In the genomic region with DNA sequence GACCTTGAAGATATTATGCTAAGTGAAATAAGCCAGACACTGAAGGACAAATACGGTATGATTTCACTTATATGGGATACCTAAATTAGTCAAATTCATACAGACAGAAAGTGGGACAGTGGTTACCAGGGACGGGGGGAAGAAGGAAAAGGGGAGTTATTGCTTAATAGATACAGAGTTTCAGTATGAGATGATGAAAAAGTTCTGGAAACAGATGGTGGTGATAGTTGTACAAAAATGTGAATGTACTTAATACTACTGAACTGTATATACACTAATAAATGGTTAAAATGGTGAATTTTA, we compare ENCODE assay signal across 24 cellular contexts.
"Had no signal": no experiment of that assay in that cellular context is flagged by ENCODE, and none has a peak within 500 bp of the region (broad histone marks: within the 10 kb centered on the region; RNA-seq: fewer than 3 reads in every experiment).

No MANE protein-coding gene starts in this region.

- H2AFZ ChIP-seq: hepatocyte had no signal

- H3K27ac ChIP-seq: coronary artery, dorsolateral prefrontal cortex, esophagus muscularis mucosa, foreskin keratinocyte, gastroesophageal sphincter, hepatocyte, lower lobe of right lung had no signal

- H3K36me3 Mint-ChIP-seq: immature natural killer cell had no signal

- H3K4me3 ChIP-seq: coronary artery, dorsolateral prefrontal cortex, esophagus muscularis mucosa, gastroesophageal sphincter, hepatocyte, lower lobe of right lung had no signal

- ATAC-seq: foreskin keratinocyte, gastroesophageal sphincter, left colon, left lobe of liver, lower lobe of right lung had no signal

- FAIRE-seq: colon, endothelial cell of umbilical vein, frontal cortex, kidney had no signal

- H3K4me3 Mint-ChIP-seq: immature natural killer cell, memory B cell had no signal

- H3K4me2 ChIP-seq: hepatocyte had no signal

- H3K79me2 ChIP-seq: hepatocyte had no signal

- H3K4me1 ChIP-seq: esophagus muscularis mucosa, foreskin keratinocyte, gastroesophageal sphincter, lower lobe of right lung had no signal

- DNase-seq: dermis blood vessel endothelial cell; dorsolateral prefrontal cortex; effector CD4-positive, alpha-beta T cell; effector memory CD4-positive, alpha-beta T cell; foreskin keratinocyte; hypothalamus; immature natural killer cell; islet precursor cell; kidney; kidney glomerular epithelial cell; left colon; left ventricle myocardium superior; lower lobe of right lung; mesendoderm; midbrain had no signal

- H3K36me3 ChIP-seq: esophagus muscularis mucosa, gastroesophageal sphincter, lower lobe of right lung had no signal

- H3K4me1 Mint-ChIP-seq: immature natural killer cell, memory B cell had no signal

- H3K27me3 Mint-ChIP-seq: memory B cell had no signal

- H3K9me3 ChIP-seq: esophagus muscularis mucosa, gastroesophageal sphincter, lower lobe of right lung had no signal

- H3K27me3 ChIP-seq: dorsolateral prefrontal cortex, esophagus muscularis mucosa, foreskin keratinocyte, gastroesophageal sphincter, hepatocyte had no signal

- H3K27ac Mint-ChIP-seq: immature natural killer cell, memory B cell had no signal
